In genomic region chr2:71596011-71596410, GRCh38 we compare ENCODE assay signal across 1 cellular context.
TF ChIP-seq lines count a peak whose summit lies in the region.

No MANE protein-coding gene starts in this region.

TF ChIP-seq in SK-N-SH, 30 proteins besides CTCF, POLR2A, EP300 and RAD21 (continued from another document):
- no peak for TF ChIP-seq REST (IDR thresholded peaks at IDR 0.05; ENCODE audit: low read depth, low read length)
- no peak for TF ChIP-seq FOSL2 (IDR thresholded peaks at IDR 0.05; ENCODE audit: borderline replicate concordance, low read depth)
- no peak for TF ChIP-seq CHD2 (IDR thresholded peaks at IDR 0.05; ENCODE audit: low read length, partially characterized antibody)
- TF ChIP-seq NRF1 (IDR thresholded peaks at IDR 0.05; ENCODE audit: low read depth, low read length): no peak
- no peak for TF ChIP-seq TEAD4 (IDR thresholded peaks at IDR 0.05; ENCODE audit: borderline replicate concordance, insufficient read depth)
- TF ChIP-seq EZH2phosphoT487 (IDR thresholded peaks at IDR 0.05; ENCODE audit: borderline replicate concordance, low read depth): no peak
- no peak for TF ChIP-seq RFX5 (IDR thresholded peaks at IDR 0.05; ENCODE audit: low read length)
- no peak for TF ChIP-seq YY1 (IDR thresholded peaks at IDR 0.05; ENCODE audit: low read depth)
